Comparison of ENCODE assay signal across 30 cellular contexts in genomic region chr17:38663964-38664644, GRCh38. TPM values are rescaled to one million over a fixed set of nuclear protein-coding genes. Genes with fewer than 3 reads are reported as not detected.
DNase-seq lines count a peak whose midpoint lies in the region; ATAC-seq, FAIRE-seq and TF ChIP-seq lines count a peak whose summit lies in the region.
"Had no signal": no experiment of that assay in that cellular context is flagged by ENCODE, and none has a peak within 500 bp of the region (broad histone marks: within the 10 kb centered on the region; RNA-seq: fewer than 3 reads in every experiment).

No MANE protein-coding gene starts in this region.

- H2BK5ac ChIP-seq in H9 (ENCODE audit: insufficient read length, low read length) = no peak overlapping the region

- no peak overlapping the region for H2AK5ac ChIP-seq in H9 (ENCODE audit: insufficient read length, low read length)

- no peaks in the 10 kb centered on the region for H3K36me3 Mint-ChIP-seq in H9 (ENCODE audit: insufficient read depth in 1 of 3, low read depth in 3 of 3)
- no peaks in the 10 kb centered on the region for H3K36me3 Mint-ChIP-seq in activated CD4-positive, alpha-beta memory T cell treated with anti-CD3 and anti-CD28 coated beads for 36 hours
- H3K36me3 Mint-ChIP-seq: CD8-positive, alpha-beta T cell; IgD-negative memory B cell had no signal

- DNase-seq in A549 (ENCODE audit: low read depth in 1 of 2, low spot score in 1 of 2) = no peak
- DNase-seq in H9 = no peak
- DNase-seq in RPMI7951 (ENCODE audit: low read depth) = peak; percentile 18
- peak; percentile 51 for DNase-seq in islet precursor cell
- DNase-seq in activated CD4-positive, alpha-beta memory T cell treated with anti-CD3 and anti-CD28 coated beads for 36 hours = no peak
- DNase-seq: Caco-2; CD8-positive, alpha-beta T cell; DMS 273 treated with DMSO at 0.1 percent for 48 hours; DMS79; EL; GDM1; NCI-H1105 treated with DMSO at 0.1 percent for 48 hours; NCI-H146; NCI-H1930; NCI-H2107; NCI-H446; NCI-H526; NCI-H82; NK-92 treated with Interleukin-12 subunit alpha and Interleukin-12 subunit beta, amount 100 ng/mL, for 24 hours; PC-3; SJCRH30; T-helper 1 cell had no signal

- CTCF ChIA-PET in A549 (lab: Yijun Ruan, JAX) = interaction anchor here (0.6 to 26.0 kb wide), 37 partner anchors 10 to 335 kb away, joined by 3 to 435 read pairs (median 6); partner anchors contain the start of genes EPOP and SRCIN1
- CTCF ChIA-PET in activated CD4-positive, alpha-beta memory T cell treated with anti-CD3 and anti-CD28 coated beads for 36 hours (lab: Charles Lee) = interaction anchor here (0.7 to 11.0 kb wide), 13 partner anchors 8 to 240 kb away, joined by 3 to 302 read pairs (median 4); no protein-coding TSS in a partner anchor

- no peak for TF ChIP-seq RAD21 in A549 (conservative IDR thresholded peaks at IDR 0.05 in 1 of 2, IDR thresholded peaks at IDR 0.05 in 1 of 2)

- TF ChIP-seq POLR2A in A549 (IDR thresholded peaks at IDR 0.05; ENCODE audit: low read length) = no peak

- no peak overlapping the region for H4K91ac ChIP-seq in H9 (ENCODE audit: insufficient read length, low read depth, low read length)

- H3K23me2 ChIP-seq in H9 (ENCODE audit: insufficient read length, low read depth, low read length, poor library complexity, severe bottlenecking) = no peaks in the 10 kb centered on the region

- H3K56ac ChIP-seq in H9 (ENCODE audit: insufficient read length, low read depth, low read length) = no peak overlapping the region

- no peak overlapping the region for H2AFZ ChIP-seq in H9 (ENCODE audit: low read length)

- no peak overlapping the region for H3K9ac ChIP-seq in H9 (ENCODE audit: extremely low read depth, insufficient read length, low read length)

- peaks cover 13% of the 10 kb centered on the region for H3K27me3 ChIP-seq in H9 (ENCODE audit: insufficient read depth, low read length)

- H3K27ac Mint-ChIP-seq in H9 = no peak overlapping the region; a peak in 1 of 7 replicates
- no peak overlapping the region for H3K27ac Mint-ChIP-seq in activated CD4-positive, alpha-beta memory T cell treated with anti-CD3 and anti-CD28 coated beads for 36 hours
- H3K27ac Mint-ChIP-seq: B cell; CD8-positive, alpha-beta T cell; IgD-negative memory B cell had no signal

- no peak overlapping the region for H3K4ac ChIP-seq in H9 (ENCODE audit: low read depth, low read length)

- H3K27ac ChIP-seq in A549 (no peak overlapping the region), H9 (ENCODE audit: insufficient read length, low read depth, low read length) (no peak overlapping the region)
- H3K27ac ChIP-seq: C4-2B, SJCRH30 had no signal

- ATAC-seq in A549 = no peak
- ATAC-seq in HG03342 (IDR thresholded peaks at IDR 0.05; ENCODE audit: unreplicated experiment) = no peak
- no peak for ATAC-seq in GM19467 (IDR thresholded peaks at IDR 0.05; ENCODE audit: unreplicated experiment)
- ATAC-seq: CD8-positive, alpha-beta T cell; Right ventricle myocardium inferior had no signal

- no peak overlapping the region for H3K4me2 ChIP-seq in A549
- H3K4me2 ChIP-seq in H9 (ENCODE audit: insufficient read depth, insufficient read length, low read length) = no peak overlapping the region

- H4K5ac ChIP-seq in H9 (ENCODE audit: insufficient read length, low read depth, low read length) = no peak overlapping the region

- POLR2A ChIA-PET in A549 (lab: Yijun Ruan, JAX) = interaction anchor here (1.5 kb wide), 1 partner anchor 106 kb away, joined by 7 read pairs; no protein-coding TSS in a partner anchor
- POLR2A ChIA-PET in activated CD4-positive, alpha-beta memory T cell treated with anti-CD3 and anti-CD28 coated beads for 36 hours (lab: Charles Lee) = no interaction called here

- WGBS in A549 (ENCODE audit: missing lambda C conversion rate) = 81% methylated on average over 9 of the region's 9 CpGs
- no CpG with 5 or more reads among the region's 9 CpGs for WGBS in H9 (ENCODE audit: extremely low coverage, insufficient read length, low lambda C conversion rate)

- no peak for TF ChIP-seq EP300 in A549 (IDR thresholded peaks at IDR 0.05)

- no peak overlapping the region for H2BK20ac ChIP-seq in H9 (ENCODE audit: low read depth, low read length, poor library complexity, severe bottlenecking)

- no peak overlapping the region for H3T11ph ChIP-seq in H9 (ENCODE audit: low read length)

- H3K23ac ChIP-seq in H9 (ENCODE audit: insufficient read length, low read depth, low read length) = no peak overlapping the region

- no peak overlapping the region for H3K4me3 Mint-ChIP-seq in H9
- H3K4me3 Mint-ChIP-seq in activated CD4-positive, alpha-beta memory T cell treated with anti-CD3 and anti-CD28 coated beads for 36 hours = no peak overlapping the region
- H3K4me3 Mint-ChIP-seq: B cell; CD8-positive, alpha-beta T cell; IgD-negative memory B cell had no signal

- intact Hi-C loops in activated CD4-positive, alpha-beta memory T cell treated with anti-CD3 and anti-CD28 coated beads for 36 hours (cut with micrococcal nuclease) = loop anchor here (1.0 to 10.0 kb wide), 2 partner anchors 106 to 249 kb away; no protein-coding TSS in a partner anchor

- peaks cover 49% of the 10 kb centered on the region for H3K27me3 Mint-ChIP-seq in H9 (ENCODE audit: low read depth)
- peaks cover 26% of the 10 kb centered on the region for H3K27me3 Mint-ChIP-seq in activated CD4-positive, alpha-beta memory T cell treated with anti-CD3 and anti-CD28 coated beads for 36 hours

- no peaks in the 10 kb centered on the region for H4K20me1 ChIP-seq in H9 (ENCODE audit: control insufficient read depth, insufficient read depth, insufficient read length)

- H3K4me1 ChIP-seq in A549 (0 out of 3 replicates have a peak, but pooled peaks cover 2% of the 10 kb centered on the region), H9 (ENCODE audit: insufficient read depth, low read length) (no peaks in the 10 kb centered on the region)
- H3K4me1 ChIP-seq: SJCRH30 had no signal

- H3K79me2 ChIP-seq in H9 (ENCODE audit: insufficient read depth, low read length) = no peaks in the 10 kb centered on the region

- no peak for FAIRE-seq in A549 (lab: Jason Lieb, UNC)
- FAIRE-seq: GM12878, H54 had no signal

- peaks cover 15 to 40% of the 10 kb centered on the region in 2 experiments for H3K4me1 Mint-ChIP-seq in H9
- no peaks in the 10 kb centered on the region for H3K4me1 Mint-ChIP-seq in activated CD4-positive, alpha-beta memory T cell treated with anti-CD3 and anti-CD28 coated beads for 36 hours (ENCODE audit: low read depth)
- H3K4me1 Mint-ChIP-seq: B cell had no signal

- no peaks in the 10 kb centered on the region for H3K9me3 ChIP-seq in A549
- H3K9me3 ChIP-seq in H9 (ENCODE audit: control insufficient read depth, low read depth, low read length) = no peaks in the 10 kb centered on the region
- H3K9me3 ChIP-seq: Caco-2, SJCRH30 had no signal

- H4K8ac ChIP-seq in H9 (replicated peaks; ENCODE audit: insufficient read length, low read depth, low read length) = no peak overlapping the region

- H3K14ac ChIP-seq in H9 (ENCODE audit: insufficient read depth, low read length) = peak overlapping the region; percentile 37; the same call in 1 of the 2 replicates

- no peak overlapping the region for H3K18ac ChIP-seq in H9 (ENCODE audit: insufficient read length, low read depth, low read length)

- no peaks in the 10 kb centered on the region for H3K79me1 ChIP-seq in H9 (ENCODE audit: insufficient read depth, low read depth, low read length, poor library complexity, severe bottlenecking)

- no peak overlapping the region for H2BK12ac ChIP-seq in H9 (ENCODE audit: insufficient read length, low read depth, low read length)

- no peak overlapping the region for H2BK120ac ChIP-seq in H9 (ENCODE audit: low read depth, low read length, poor library complexity, severe bottlenecking)

- TF ChIP-seq CTCF in A549 (IDR thresholded peaks at IDR 0.05) (no peak), H9 (conservative IDR thresholded peaks at IDR 0.05) (no peak)

- H3K9me3 Mint-ChIP-seq in H9 = peaks cover 0 to 3% of the 10 kb centered on the region in 2 experiments; a peak in 1 of 5 replicates
- H3K9me3 Mint-ChIP-seq in activated CD4-positive, alpha-beta memory T cell treated with anti-CD3 and anti-CD28 coated beads for 36 hours = no peaks in the 10 kb centered on the region
- H3K9me3 Mint-ChIP-seq: CD8-positive, alpha-beta T cell had no signal

- no peak overlapping the region for H3K4me3 ChIP-seq in A549
- H3K4me3 ChIP-seq: GM12878, SJCRH30 had no signal

- no peak overlapping the region for H2BK15ac ChIP-seq in H9 (ENCODE audit: low read depth, low read length)

TF ChIP-seq in A549, 52 proteins besides CTCF, POLR2A, EP300 and RAD21:
- TF ChIP-seq KDM1A (IDR thresholded peaks at IDR 0.05; ENCODE audit: low read depth) = peak; percentile 77; the same call in 1 of the 2 replicates
- no peak for TF ChIP-seq HDAC2 (IDR thresholded peaks at IDR 0.05)

RNA-seq across cellular contexts. Expression of gene EPOP, which starts 10.7 kb away (rescaled TPM):
- 4.6 and 5.1 TPM in 2 replicates for polyA plus RNA-seq in A549 (2011; rRNA removed)
- polyA plus RNA-seq in A549 (2012; cell fraction: cytosol; rRNA removed) = 6.0 and 8.6 TPM in 2 replicates
- 5.4 and 6.3 TPM in 2 replicates for polyA plus RNA-seq in A549 (2012; cell fraction: nucleus; rRNA removed)
- polyA plus RNA-seq in A549 (2017; fragmentation: RNase III; extraction: RNeasy Plus Mini Kit Qiagen cat#74134 plus additional on column Dnase treatment) = 11.2 to 12.3 TPM (median 12.1 TPM) in 3 replicates
- polyA minus RNA-seq in A549 (2011; rRNA and poly(A)+ RNA removed) = 4.1 and 4.2 TPM in 2 replicates
- 5.9 and 6.1 TPM in 2 replicates for total RNA-seq in H9 (2021)
- 1.7 and 1.8 TPM in 2 replicates for total RNA-seq in RPMI7951 (2014; rRNA removed; shearing (Covaris generic))
- 10 to 100 TPM; 37.1 to 38.0 TPM for total RNA-seq in activated CD4-positive, alpha-beta memory T cell treated with anti-CD3 and anti-CD28 coated beads for 36 hours
- polyA plus RNA-seq: IgD-negative memory B cell had no signal

RNA-seq across cellular contexts. Expression of gene MLLT6, which starts 41.0 kb away (rescaled TPM):
- polyA plus RNA-seq in A549 (2011; rRNA removed) (24.2 and 28.9 TPM in 2 replicates), A549 (2017; fragmentation: RNase III; extraction: RNeasy Plus Mini Kit Qiagen cat#74134 plus additional on column Dnase treatment) (24.6 to 29.9 TPM (median 28.3 TPM) in 3 replicates)
- polyA plus RNA-seq in A549 (2012; cell fraction: cytosol; rRNA removed) = 25.0 and 29.5 TPM in 2 replicates
- polyA plus RNA-seq in A549 (2012; cell fraction: nucleus; rRNA removed) = 62.5 and 83.6 TPM in 2 replicates
- 37.2 and 41.1 TPM in 2 replicates for polyA minus RNA-seq in A549 (2011; rRNA and poly(A)+ RNA removed)
- 25.1 and 26.4 TPM in 2 replicates for total RNA-seq in H9 (2021)
- total RNA-seq in RPMI7951 (2014; rRNA removed; shearing (Covaris generic)) = 9.3 and 13.9 TPM in 2 replicates
- 100 to 1,000 TPM; 204 to 221 TPM for total RNA-seq in activated CD4-positive, alpha-beta memory T cell treated with anti-CD3 and anti-CD28 coated beads for 36 hours

RNA-seq across cellular contexts. Expression of gene SRCIN1, which starts 58.4 kb away (rescaled TPM):
- polyA plus RNA-seq in A549 (2011; rRNA removed) (1.3 and 1.4 TPM in 2 replicates), A549 (2017; fragmentation: RNase III; extraction: RNeasy Plus Mini Kit Qiagen cat#74134 plus additional on column Dnase treatment) (2.1 to 3.4 TPM (median 2.6 TPM) in 3 replicates)
- 1.9 and 2.0 TPM in 2 replicates for polyA plus RNA-seq in A549 (2012; cell fraction: cytosol; rRNA removed)
- polyA plus RNA-seq in A549 (2012; cell fraction: nucleus; rRNA removed) = 8.0 and 16.8 TPM in 2 replicates
- polyA minus RNA-seq in A549 (2011; rRNA and poly(A)+ RNA removed) = 1.2 and 2.1 TPM in 2 replicates
- 6.7 and 6.9 TPM in 2 replicates for total RNA-seq in H9 (2021)
- total RNA-seq in RPMI7951 (2014; rRNA removed; shearing (Covaris generic)) = not detected in 2 replicates
- 1 to 10 TPM in 1 of 2 experiments, under 1 TPM in 1; 0.92 to 1.6 TPM for total RNA-seq in activated CD4-positive, alpha-beta memory T cell treated with anti-CD3 and anti-CD28 coated beads for 36 hours
- polyA plus RNA-seq: IgD-negative memory B cell had no signal

Comparison
In these comparisons a context has a peak if more than half of its experiments do, and no peak if none do; other contexts are left out.
1. DNase-seq: peak in RPMI7951 (single experiment) and islet precursor cell (single experiment); none in A549 (0 of 2), H9 (single experiment) and activated CD4-positive, alpha-beta memory T cell treated with anti-CD3 and anti-CD28 coated beads for 36 hours (single experiment).